In the genomic region with DNA sequence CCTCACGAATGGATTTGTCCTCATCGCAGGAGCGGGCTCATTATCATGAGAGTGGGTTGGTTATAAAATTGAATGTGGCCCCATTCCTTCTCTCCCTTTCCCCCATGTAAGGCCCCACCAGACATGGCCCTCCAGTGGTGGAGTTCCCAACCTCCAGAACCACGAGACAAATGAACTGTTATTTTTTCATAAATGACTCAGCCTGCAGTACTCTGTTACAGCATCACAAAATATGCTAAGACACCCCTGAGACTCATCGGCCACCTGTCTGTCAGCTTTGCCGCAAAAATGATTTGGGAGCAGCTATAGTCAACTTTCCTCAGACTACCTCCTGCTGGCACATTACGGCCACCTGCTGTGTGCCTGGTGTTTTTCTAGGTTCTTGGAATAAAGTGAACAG, we compare ENCODE assay signal across 1 cellular context.
TF ChIP-seq lines count a peak whose summit lies in the region.

No MANE protein-coding gene starts in this region.

TF ChIP-seq in IMR-90, 13 proteins besides CTCF, POLR2A, EP300 and RAD21:
- TF ChIP-seq CHD1 (IDR thresholded peaks at IDR 0.05; ENCODE audit: low read depth, low read length) (no peak), RCOR1 (IDR thresholded peaks at IDR 0.05; ENCODE audit: insufficient replicate concordance, low read length) (no peak)
